8 cellular contexts compared by ENCODE assay signal in the genomic region with DNA sequence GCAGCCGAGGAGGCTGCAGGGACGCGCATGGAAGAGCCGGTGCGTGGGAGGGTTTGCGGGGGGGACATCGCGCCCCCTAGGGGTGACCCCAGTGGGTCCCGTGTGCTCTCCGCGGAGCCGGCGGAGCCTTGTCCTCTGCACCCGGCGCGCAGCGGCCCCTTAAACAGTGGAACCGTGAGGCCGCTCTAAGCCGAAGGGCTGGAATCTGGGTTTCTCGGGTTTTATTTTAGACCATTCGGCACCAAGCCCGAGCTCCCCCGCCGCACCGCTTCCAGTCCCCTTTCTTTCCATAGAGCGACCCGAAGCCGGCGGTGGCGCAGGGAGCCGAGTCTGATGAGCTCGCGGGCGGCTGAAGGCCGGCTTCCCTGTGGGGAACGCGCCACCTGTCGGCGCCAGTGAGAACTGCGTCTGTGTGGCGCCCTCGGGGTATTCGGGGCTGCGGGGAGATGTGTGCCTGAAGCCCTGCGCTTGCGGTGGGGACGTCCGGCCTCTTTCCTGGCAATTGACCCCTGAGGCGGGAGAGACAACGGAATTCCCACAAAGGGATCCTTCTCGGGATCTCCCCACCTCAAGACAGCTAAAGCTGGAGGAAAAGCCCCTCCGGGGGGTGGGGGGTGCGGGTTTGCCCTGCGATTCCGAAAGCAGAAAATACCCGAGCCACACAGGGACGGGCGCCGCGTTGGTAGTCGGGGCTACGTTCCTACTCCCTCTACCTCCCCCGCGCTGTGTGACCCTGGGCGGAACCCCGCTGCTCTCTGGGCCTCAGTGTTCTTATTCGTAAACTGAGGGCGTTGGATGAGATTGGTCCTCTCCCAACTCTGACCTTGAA. TPM values are rescaled to one million over a fixed set of nuclear protein-coding genes. Genes with fewer than 3 reads are reported as not detected.
DNase-seq lines count a peak whose midpoint lies in the region; ATAC-seq and TF ChIP-seq lines count a peak whose summit lies in the region.

No MANE protein-coding gene starts in this region.

- peak; percentile 93 for TF ChIP-seq CTCF in endodermal cell (conservative IDR thresholded peaks at IDR 0.05)

- peaks cover 100% of the 10 kb centered on the region for H3K27me3 Mint-ChIP-seq in endodermal cell (ENCODE audit: insufficient read depth)

- H3K4me1 ChIP-seq in endodermal cell (ENCODE audit: control insufficient read depth, insufficient read depth, low read length) (peaks cover 8% of the 10 kb centered on the region), mononuclear cell (ENCODE audit: insufficient read depth, low read length) (peaks cover 19% of the 10 kb centered on the region)

- no peak overlapping the region for H3K9ac ChIP-seq in endodermal cell (ENCODE audit: extremely low read depth, low read length, poor library complexity, severe bottlenecking)

- no peak overlapping the region for H3K27ac ChIP-seq in endodermal cell (ENCODE audit: low read depth, low read length)

- no peaks in the 10 kb centered on the region for H3K36me3 Mint-ChIP-seq in endodermal cell (ENCODE audit: low read depth)

- ATAC-seq in GM18909 (IDR thresholded peaks at IDR 0.05; ENCODE audit: poor library complexity, unreplicated experiment) (peak; percentile 87), HG03280 (IDR thresholded peaks at IDR 0.05; ENCODE audit: unreplicated experiment) (peak; percentile 87)

- H3K4me3 ChIP-seq in endodermal cell (ENCODE audit: low read length) (peak overlapping the region; percentile 17), mononuclear cell (ENCODE audit: low read length) (peak overlapping the region; percentile 8)

- peak; percentile 17 to 20 for DNase-seq in AML-193 (lab: John Stamatoyannopoulos, UW)
- peak; percentile 73 for DNase-seq in NCI-H69 (lab: John Stamatoyannopoulos, UW)
- peak; percentile 47 to 51 for DNase-seq in activated CD8-positive, alpha-beta memory T cell treated with anti-CD3 and anti-CD28 coated beads for 4 hours (ENCODE audit: low read depth in 2 of 2)
- peak; percentile 98 for DNase-seq in endodermal cell
- peak; percentile 78 for DNase-seq in stimulated activated CD8-positive, alpha-beta memory T cell treated with anti-CD3 and anti-CD28 coated beads, Interleukin-2, amount 100 ng/mL, for 48 hours (ENCODE audit: low read depth in 2 of 2)

- WGBS in endodermal cell (ENCODE audit: insufficient coverage in 1 of 2, insufficient read length in 1 of 2), 2 experiments, result 1 to 2% methylated on average over 17 to 69 of the region's 69 CpGs

- no peaks in the 10 kb centered on the region for H3K9me3 Mint-ChIP-seq in endodermal cell

- H3K9me3 ChIP-seq in endodermal cell (ENCODE audit: control insufficient read depth, low read length) (no peaks in the 10 kb centered on the region), mononuclear cell (ENCODE audit: low read depth, low read length) (no peaks in the 10 kb centered on the region)

- H3K27ac Mint-ChIP-seq in endodermal cell, result no peak overlapping the region

- H3K27me3 ChIP-seq in endodermal cell (ENCODE audit: control insufficient read depth, insufficient read depth, low read length, poor library complexity, severe bottlenecking) (peaks cover 100% of the 10 kb centered on the region), mononuclear cell (ENCODE audit: insufficient read depth, low read length) (peaks cover 99% of the 10 kb centered on the region)

- peaks cover 31% of the 10 kb centered on the region for H3K4me1 Mint-ChIP-seq in endodermal cell

- peak overlapping the region; percentile 38 for H3K4me3 Mint-ChIP-seq in endodermal cell

- no peaks in the 10 kb centered on the region for H3K36me3 ChIP-seq in endodermal cell (ENCODE audit: control insufficient read depth, insufficient read depth, low read length)

RNA-seq across cellular contexts. Expression of gene EN1, which starts 8.2 kb away (rescaled TPM):
- total RNA-seq in endodermal cell (not detected), mononuclear cell (not detected)
- polyA plus RNA-seq in endodermal cell (2013, experiment 1 of 2), result 0.39 TPM
- 0.54 TPM for polyA plus RNA-seq in endodermal cell (2013, experiment 2 of 2)

Comparison
In these comparisons a context has a peak if more than half of its experiments do, and no peak if none do; other contexts are left out.
1. DNase-seq: peak in every context shown above with its lines; median percentile 98 in endodermal cell; 78 in stimulated activated CD8-positive, alpha-beta memory T cell treated with anti-CD3 and anti-CD28 coated beads, Interleukin-2, amount 100 ng/mL, for 48 hours; 73 in NCI-H69; 49 in activated CD8-positive, alpha-beta memory T cell treated with anti-CD3 and anti-CD28 coated beads for 4 hours; 18 in AML-193.